In the genomic region with DNA sequence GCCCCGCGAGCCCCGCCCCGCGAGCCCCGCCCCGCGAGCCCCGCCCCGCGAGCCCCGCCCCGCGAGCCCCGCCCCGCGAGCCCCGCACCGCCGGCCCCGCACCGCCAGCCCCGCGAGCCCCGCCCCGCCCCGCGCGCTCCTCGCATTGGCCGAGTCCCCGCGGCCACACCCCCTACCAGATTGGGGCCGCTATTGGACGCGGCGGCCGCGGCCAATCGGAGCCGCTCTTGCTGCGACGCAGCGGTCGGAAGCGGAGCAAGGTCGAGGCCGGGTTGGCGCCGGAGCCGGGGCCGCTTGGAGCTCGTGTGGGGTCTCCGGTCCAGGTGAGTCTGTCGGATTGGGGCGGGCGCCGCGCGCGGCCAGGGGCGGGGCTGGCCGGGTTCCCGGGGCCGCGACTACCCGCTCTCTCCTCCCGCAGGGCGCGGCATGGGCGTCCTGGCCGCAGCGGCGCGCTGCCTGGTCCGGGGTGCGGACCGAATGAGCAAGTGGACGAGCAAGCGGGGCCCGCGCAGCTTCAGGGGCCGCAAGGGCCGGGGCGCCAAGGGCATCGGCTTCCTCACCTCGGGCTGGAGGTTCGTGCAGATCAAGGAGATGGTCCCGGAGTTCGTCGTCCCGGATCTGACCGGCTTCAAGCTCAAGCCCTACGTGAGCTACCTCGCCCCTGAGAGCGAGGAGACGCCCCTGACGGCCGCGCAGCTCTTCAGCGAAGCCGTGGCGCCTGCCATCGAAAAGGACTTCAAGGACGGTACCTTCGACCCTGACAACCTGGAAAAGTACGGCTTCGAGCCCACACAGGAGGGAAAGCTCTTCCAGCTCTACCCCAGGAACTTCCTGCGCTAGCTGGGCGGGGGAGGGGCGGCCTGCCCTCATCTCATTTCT, we compare ENCODE assay signal across 8 cellular contexts. TPM values are rescaled to one million over a fixed set of nuclear protein-coding genes. Genes with fewer than 3 reads are reported as not detected.
DNase-seq lines count a peak whose midpoint lies in the region; ATAC-seq and TF ChIP-seq lines count a peak whose summit lies in the region.

A gene (plus strand): TSS at position 224 of the 879 bp plus-strand sequence. CDS start 203 bp downstream, at position 427.

- H3K4me1 Mint-ChIP-seq in nephron progenitor cell, result peaks cover 25% of the 10 kb centered on the region
- H3K4me1 Mint-ChIP-seq in stimulated activated naive CD8-positive, alpha-beta T cell treated with anti-CD3 and anti-CD28 coated beads, Interleukin-15, amount 100 ng/mL, for 72 hours, result peaks cover 32% of the 10 kb centered on the region

- TF ChIP-seq CTCF in LNCaP clone FGC (IDR thresholded peaks at IDR 0.05; ENCODE audit: control insufficient read depth, extremely low read depth, insufficient read depth) (no peak), fibroblast of the aortic adventitia (IDR thresholded peaks at IDR 0.05; ENCODE audit: insufficient read depth, low read length) (no peak), nephron progenitor cell (IDR thresholded peaks at IDR 0.05) (no peak)

- DNase-seq in DMS79 treated with DMSO at 0.1 percent for 48 hours (lab: John Stamatoyannopoulos, UW), result peak; percentile 61
- DNase-seq in LNCaP clone FGC (ENCODE audit: low read depth), result no peak
- DNase-seq in SHP77 (lab: John Stamatoyannopoulos, UW), result peak; percentile 92 to 96
- DNase-seq in activated effector memory CD4-positive, alpha-beta T cell treated with anti-CD3 and anti-CD28 coated beads, Interleukin-2, amount 50 U/mL, for 16 hours, result peak; percentile 96
- DNase-seq in fibroblast of the aortic adventitia (ENCODE audit: low read depth), result peak; percentile 73
- DNase-seq in nephron progenitor cell, result peak; percentile 95
- peak; percentile 81 to 90 for DNase-seq in stimulated activated naive CD8-positive, alpha-beta T cell treated with anti-CD3 and anti-CD28 coated beads, Interleukin-15, amount 100 ng/mL, for 72 hours

- H3K4me3 Mint-ChIP-seq in nephron progenitor cell, result peak within 1 kb of the TSS; percentile 86
- peak within 1 kb of the TSS; percentile 84 to 91 for H3K4me3 Mint-ChIP-seq in stimulated activated naive CD8-positive, alpha-beta T cell treated with anti-CD3 and anti-CD28 coated beads, Interleukin-15, amount 100 ng/mL, for 72 hours

- H3K36me3 Mint-ChIP-seq in nephron progenitor cell (ENCODE audit: low read depth), result peaks cover 37% of the 10 kb centered on the region

- no peak within 1 kb of the TSS for H3K27ac Mint-ChIP-seq in nephron progenitor cell
- H3K27ac Mint-ChIP-seq in stimulated activated naive CD8-positive, alpha-beta T cell treated with anti-CD3 and anti-CD28 coated beads, Interleukin-15, amount 100 ng/mL, for 72 hours, result peak within 1 kb of the TSS; percentile 65 to 87

- peak within 1 kb of the TSS; percentile 93 for H3K4me3 ChIP-seq in LNCaP clone FGC (ENCODE audit: low read depth, low read length)
- peak within 1 kb of the TSS; percentile 86 for H3K4me3 ChIP-seq in fibroblast of the aortic adventitia (ENCODE audit: low read depth, low read length)

- peak; percentile 80 for ATAC-seq in GM21786 (IDR thresholded peaks at IDR 0.05; ENCODE audit: unreplicated experiment)
- peak; percentile 95 for ATAC-seq in stimulated activated naive CD8-positive, alpha-beta T cell treated with anti-CD3 and anti-CD28 coated beads, Interleukin-15, amount 100 ng/mL, for 72 hours

- H3K27me3 Mint-ChIP-seq in nephron progenitor cell (ENCODE audit: low read depth, poor library complexity), result peaks cover 6% of the 10 kb centered on the region
- no peaks in the 10 kb centered on the region for H3K27me3 Mint-ChIP-seq in stimulated activated naive CD8-positive, alpha-beta T cell treated with anti-CD3 and anti-CD28 coated beads, Interleukin-15, amount 100 ng/mL, for 72 hours

- H3K9me3 Mint-ChIP-seq in nephron progenitor cell, result peaks cover 12% of the 10 kb centered on the region
- H3K9me3 Mint-ChIP-seq in stimulated activated naive CD8-positive, alpha-beta T cell treated with anti-CD3 and anti-CD28 coated beads, Interleukin-15, amount 100 ng/mL, for 72 hours, result no peaks in the 10 kb centered on the region

RNA-seq across cellular contexts. Expression of the gene that starts here (rescaled TPM):
- total RNA-seq in fibroblast of the aortic adventitia (ENCODE audit: low replicate concordance), result 27.7 and 81.1 TPM in 2 replicates
